9 cellular contexts compared by ENCODE assay signal in the genomic region with DNA sequence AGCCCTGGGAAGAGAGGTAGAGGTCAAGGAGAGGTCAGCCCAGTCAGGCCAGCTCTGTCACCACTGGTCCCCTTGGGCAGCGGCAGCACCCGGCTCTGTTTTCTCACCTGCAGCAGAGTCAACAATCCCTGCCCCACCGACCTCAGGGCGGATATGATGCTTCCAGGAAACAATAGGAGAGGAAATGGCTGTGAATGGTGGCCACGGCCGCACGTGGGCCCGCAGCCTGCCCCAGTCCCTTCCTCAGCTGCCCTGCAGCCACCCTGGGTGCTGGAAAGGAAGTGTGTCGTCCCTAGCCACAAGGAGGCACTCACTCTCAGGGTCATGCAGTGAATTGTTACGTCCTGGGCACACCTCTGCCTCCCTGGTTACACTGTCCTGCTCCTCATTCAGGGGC.
DNase-seq lines count a peak whose midpoint lies in the region; ATAC-seq, FAIRE-seq and TF ChIP-seq lines count a peak whose summit lies in the region.
"Had no signal": no experiment of that assay in that cellular context is flagged by ENCODE, and none has a peak within 500 bp of the region (broad histone marks: within the 10 kb centered on the region; RNA-seq: fewer than 3 reads in every experiment).

No MANE protein-coding gene starts in this region.

- H3K4me1 ChIP-seq in psoas muscle (no peaks in the 10 kb centered on the region), tibial artery (peaks cover 0 to 10% (median 0%) of the 10 kb centered on the region in 4 donors)

- H3K4me3 ChIP-seq in choroid plexus epithelial cell (ENCODE audit: low read depth, low read length) (no peak overlapping the region), psoas muscle (no peak overlapping the region), tibial artery (no peak overlapping the region)

- DNase-seq in GM19239 (ENCODE audit: insufficient read length, low spot score) (no peak), choroid plexus epithelial cell (ENCODE audit: low read depth) (no peak), psoas muscle (peak in 1 of 2 donors; percentile 48), cerebellar nuclear complex (lab: John Stamatoyannopoulos, UW) (no peak), tibial artery (no peak), NCI-H2081 treated with DMSO at 0.1 percent for 48 hours (lab: John Stamatoyannopoulos, UW) (no peak)

- peak; percentile 90 for FAIRE-seq in GM19239 (lab: Jason Lieb, UNC)

- ATAC-seq in psoas muscle (peak; percentile 42 to 82 (median 73)), HG02763 (IDR thresholded peaks at IDR 0.05; ENCODE audit: unreplicated experiment) (no peak)

- H3K36me3 ChIP-seq in psoas muscle (ENCODE audit: insufficient read depth in 1 of 2, low read depth in 1 of 2), result no peaks in the 10 kb centered on the region
- no peaks in the 10 kb centered on the region for H3K36me3 ChIP-seq in tibial artery

- H3K27ac ChIP-seq in psoas muscle, result no peak overlapping the region
- no peak overlapping the region for H3K27ac ChIP-seq in tibial artery
- H3K27ac ChIP-seq: VCaP had no signal

- intact Hi-C loops in psoas muscle (cut with DNase I) (no loop called here), tibial artery (cut with DNase I; ENCODE audit: low total_unique reads) (no loop called here)

- WGBS in psoas muscle, 3 donors, result 76 to 83% (median 81%) methylated on average over 10 of the region's 10 CpGs

- H3K27me3 ChIP-seq in psoas muscle (ENCODE audit: insufficient read depth in 3 of 3, low read length in 2 of 3), result no peaks in the 10 kb centered on the region
- no peaks in the 10 kb centered on the region for H3K27me3 ChIP-seq in tibial artery

- TF ChIP-seq CTCF in choroid plexus epithelial cell (conservative IDR thresholded peaks at IDR 0.05; ENCODE audit: low read depth, low read length), result peak; percentile 31
- no peak for TF ChIP-seq CTCF in psoas muscle (IDR thresholded peaks at IDR 0.05)
- no peak for TF ChIP-seq CTCF in tibial artery (IDR thresholded peaks at IDR 0.05)

- H3K9me3 ChIP-seq in psoas muscle, result no peaks in the 10 kb centered on the region
- no peaks in the 10 kb centered on the region for H3K9me3 ChIP-seq in tibial artery

TF ChIP-seq in PFSK-1, 5 proteins besides CTCF, POLR2A, EP300 and RAD21:
- TF ChIP-seq SIN3A (IDR thresholded peaks at IDR 0.05; ENCODE audit: borderline replicate concordance, insufficient read depth, low read length) (no peak), POLR2AphosphoS5 (IDR thresholded peaks at IDR 0.05; ENCODE audit: low read depth, low read length) (no peak), FOXP2 (optimal IDR thresholded peaks at IDR 0.05; ENCODE audit: borderline replicate concordance, extremely low read depth, extremely low read length, insufficient read depth) (peak; percentile 18)
